In the genomic region with DNA sequence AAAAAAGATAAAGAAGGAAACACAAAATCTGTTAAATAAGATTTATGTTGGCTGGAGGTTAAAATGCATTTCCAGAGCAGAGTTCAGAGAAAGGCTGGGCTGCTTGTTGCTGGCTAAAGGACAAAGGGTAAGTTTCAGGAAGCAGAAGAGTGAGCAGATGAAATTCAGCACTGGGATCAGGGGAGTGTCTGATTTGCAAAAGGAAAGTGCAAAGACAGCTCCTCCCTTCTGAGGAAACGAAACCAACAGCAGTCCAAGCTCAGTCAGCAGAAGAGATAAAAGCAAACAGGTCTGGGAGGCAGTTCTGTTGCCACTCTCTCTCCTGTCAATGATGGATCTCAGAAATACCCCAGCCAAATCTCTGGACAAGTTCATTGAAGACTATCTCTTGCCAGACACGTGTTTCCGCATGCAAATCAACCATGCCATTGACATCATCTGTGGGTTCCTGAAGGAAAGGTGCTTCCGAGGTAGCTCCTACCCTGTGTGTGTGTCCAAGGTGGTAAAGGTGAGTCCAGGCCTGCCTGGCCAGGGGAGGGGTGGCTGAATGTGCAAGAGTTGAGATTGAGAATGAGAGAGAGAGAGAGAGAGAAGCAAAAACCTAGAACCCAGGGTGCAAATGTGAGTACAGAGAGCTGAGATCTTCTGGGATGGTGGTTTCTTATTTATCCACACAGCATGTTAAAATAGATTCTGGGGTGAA, we compare ENCODE assay signal across 1 cellular context.
A peak's percentile ranks its signal among the peaks of the same experiment; 100 is the strongest.
TF ChIP-seq lines count a peak whose summit lies in the region.

A gene (plus strand): TSS at position 251 of the 703 bp plus-strand sequence. CDS start 78 bp downstream, at position 329.

TF ChIP-seq in HepG2, 621 proteins besides CTCF, POLR2A, EP300 and RAD21 (continued from another document and continues in another):
- TF ChIP-seq, protein P1, sequence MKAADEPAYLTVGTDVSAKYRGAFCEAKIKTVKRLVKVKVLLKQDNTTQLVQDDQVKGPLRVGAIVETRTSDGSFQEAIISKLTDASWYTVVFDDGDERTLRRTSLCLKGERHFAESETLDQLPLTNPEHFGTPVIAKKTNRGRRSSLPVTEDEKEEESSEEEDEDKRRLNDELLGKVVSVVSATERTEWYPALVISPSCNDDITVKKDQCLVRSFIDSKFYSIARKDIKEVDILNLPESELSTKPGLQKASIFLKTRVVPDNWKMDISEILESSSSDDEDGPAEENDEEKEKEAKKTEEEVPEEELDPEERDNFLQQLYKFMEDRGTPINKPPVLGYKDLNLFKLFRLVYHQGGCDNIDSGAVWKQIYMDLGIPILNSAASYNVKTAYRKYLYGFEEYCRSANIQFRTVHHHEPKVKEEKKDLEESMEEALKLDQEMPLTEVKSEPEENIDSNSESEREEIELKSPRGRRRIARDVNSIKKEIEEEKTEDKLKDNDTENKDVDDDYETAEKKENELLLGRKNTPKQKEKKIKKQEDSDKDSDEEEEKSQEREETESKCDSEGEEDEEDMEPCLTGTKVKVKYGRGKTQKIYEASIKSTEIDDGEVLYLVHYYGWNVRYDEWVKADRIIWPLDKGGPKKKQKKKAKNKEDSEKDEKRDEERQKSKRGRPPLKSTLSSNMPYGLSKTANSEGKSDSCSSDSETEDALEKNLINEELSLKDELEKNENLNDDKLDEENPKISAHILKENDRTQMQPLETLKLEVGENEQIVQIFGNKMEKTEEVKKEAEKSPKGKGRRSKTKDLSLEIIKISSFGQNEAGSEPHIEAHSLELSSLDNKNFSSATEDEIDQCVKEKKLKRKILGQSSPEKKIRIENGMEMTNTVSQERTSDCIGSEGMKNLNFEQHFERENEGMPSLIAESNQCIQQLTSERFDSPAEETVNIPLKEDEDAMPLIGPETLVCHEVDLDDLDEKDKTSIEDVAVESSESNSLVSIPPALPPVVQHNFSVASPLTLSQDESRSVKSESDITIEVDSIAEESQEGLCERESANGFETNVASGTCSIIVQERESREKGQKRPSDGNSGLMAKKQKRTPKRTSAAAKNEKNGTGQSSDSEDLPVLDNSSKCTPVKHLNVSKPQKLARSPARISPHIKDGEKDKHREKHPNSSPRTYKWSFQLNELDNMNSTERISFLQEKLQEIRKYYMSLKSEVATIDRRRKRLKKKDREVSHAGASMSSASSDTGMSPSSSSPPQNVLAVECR (CRISPR knock-in tag; IDR thresholded peaks at IDR 0.05; ENCODE audit: borderline replicate concordance), result peak; percentile 47; the same call in 1 of the 2 replicates
- TF ChIP-seq, protein P2, sequence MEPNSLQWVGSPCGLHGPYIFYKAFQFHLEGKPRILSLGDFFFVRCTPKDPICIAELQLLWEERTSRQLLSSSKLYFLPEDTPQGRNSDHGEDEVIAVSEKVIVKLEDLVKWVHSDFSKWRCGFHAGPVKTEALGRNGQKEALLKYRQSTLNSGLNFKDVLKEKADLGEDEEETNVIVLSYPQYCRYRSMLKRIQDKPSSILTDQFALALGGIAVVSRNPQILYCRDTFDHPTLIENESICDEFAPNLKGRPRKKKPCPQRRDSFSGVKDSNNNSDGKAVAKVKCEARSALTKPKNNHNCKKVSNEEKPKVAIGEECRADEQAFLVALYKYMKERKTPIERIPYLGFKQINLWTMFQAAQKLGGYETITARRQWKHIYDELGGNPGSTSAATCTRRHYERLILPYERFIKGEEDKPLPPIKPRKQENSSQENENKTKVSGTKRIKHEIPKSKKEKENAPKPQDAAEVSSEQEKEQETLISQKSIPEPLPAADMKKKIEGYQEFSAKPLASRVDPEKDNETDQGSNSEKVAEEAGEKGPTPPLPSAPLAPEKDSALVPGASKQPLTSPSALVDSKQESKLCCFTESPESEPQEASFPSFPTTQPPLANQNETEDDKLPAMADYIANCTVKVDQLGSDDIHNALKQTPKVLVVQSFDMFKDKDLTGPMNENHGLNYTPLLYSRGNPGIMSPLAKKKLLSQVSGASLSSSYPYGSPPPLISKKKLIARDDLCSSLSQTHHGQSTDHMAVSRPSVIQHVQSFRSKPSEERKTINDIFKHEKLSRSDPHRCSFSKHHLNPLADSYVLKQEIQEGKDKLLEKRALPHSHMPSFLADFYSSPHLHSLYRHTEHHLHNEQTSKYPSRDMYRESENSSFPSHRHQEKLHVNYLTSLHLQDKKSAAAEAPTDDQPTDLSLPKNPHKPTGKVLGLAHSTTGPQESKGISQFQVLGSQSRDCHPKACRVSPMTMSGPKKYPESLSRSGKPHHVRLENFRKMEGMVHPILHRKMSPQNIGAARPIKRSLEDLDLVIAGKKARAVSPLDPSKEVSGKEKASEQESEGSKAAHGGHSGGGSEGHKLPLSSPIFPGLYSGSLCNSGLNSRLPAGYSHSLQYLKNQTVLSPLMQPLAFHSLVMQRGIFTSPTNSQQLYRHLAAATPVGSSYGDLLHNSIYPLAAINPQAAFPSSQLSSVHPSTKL (CRISPR knock-in tag; IDR thresholded peaks at IDR 0.05), result peak; percentile 50
- TF ChIP-seq, protein P3, sequence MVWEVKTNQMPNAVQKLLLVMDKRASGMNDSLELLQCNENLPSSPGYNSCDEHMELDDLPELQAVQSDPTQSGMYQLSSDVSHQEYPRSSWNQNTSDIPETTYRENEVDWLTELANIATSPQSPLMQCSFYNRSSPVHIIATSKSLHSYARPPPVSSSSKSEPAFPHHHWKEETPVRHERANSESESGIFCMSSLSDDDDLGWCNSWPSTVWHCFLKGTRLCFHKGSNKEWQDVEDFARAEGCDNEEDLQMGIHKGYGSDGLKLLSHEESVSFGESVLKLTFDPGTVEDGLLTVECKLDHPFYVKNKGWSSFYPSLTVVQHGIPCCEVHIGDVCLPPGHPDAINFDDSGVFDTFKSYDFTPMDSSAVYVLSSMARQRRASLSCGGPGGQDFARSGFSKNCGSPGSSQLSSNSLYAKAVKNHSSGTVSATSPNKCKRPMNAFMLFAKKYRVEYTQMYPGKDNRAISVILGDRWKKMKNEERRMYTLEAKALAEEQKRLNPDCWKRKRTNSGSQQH (CRISPR knock-in tag; IDR thresholded peaks at IDR 0.05; ENCODE audit: low read depth), result peak; percentile 62; the same call in 1 of the 2 replicates
- TF ChIP-seq HNF4G (IDR thresholded peaks at IDR 0.05; ENCODE audit: borderline replicate concordance, low read depth, low read length) (peak; percentile 62; the same call in 1 of the 2 replicates), HNF4G (CRISPR knock-in tag; IDR thresholded peaks at IDR 0.05; ENCODE audit: borderline replicate concordance, low read depth) (no peak), ZNF570 (CRISPR knock-in tag; IDR thresholded peaks at IDR 0.05; ENCODE audit: borderline replicate concordance) (no peak), FOXJ3 (CRISPR knock-in tag; IDR thresholded peaks at IDR 0.05; ENCODE audit: borderline replicate concordance) (no peak), MAFF (IDR thresholded peaks at IDR 0.05; ENCODE audit: low read depth, low read length) (peak; percentile 70), CCAR2 (optimal IDR thresholded peaks at IDR 0.05; ENCODE audit: low read depth, low read length) (no peak), HOXA3 (CRISPR knock-in tag; IDR thresholded peaks at IDR 0.05) (no peak), EHMT2 (IDR thresholded peaks at IDR 0.05; ENCODE audit: borderline replicate concordance, low read depth, low read length) (no peak), RFXAP (CRISPR knock-in tag; IDR thresholded peaks at IDR 0.05; ENCODE audit: borderline replicate concordance) (no peak), GABPA (IDR thresholded peaks at IDR 0.05; ENCODE audit: low read depth, low read length) (no peak), GABPA (CRISPR knock-in tag; IDR thresholded peaks at IDR 0.05; ENCODE audit: low read depth) (0 out of 2 replicates have a peak, but pooled peaks have one; percentile 28), GFI1 (CRISPR knock-in tag; IDR thresholded peaks at IDR 0.05; ENCODE audit: borderline replicate concordance) (peak; percentile 54; the same call in 1 of the 2 replicates), GATAD2A (CRISPR knock-in tag; IDR thresholded peaks at IDR 0.05) (peak; percentile 37), ZNF331 (CRISPR knock-in tag; IDR thresholded peaks at IDR 0.05) (no peak), ZNF678 (CRISPR knock-in tag; IDR thresholded peaks at IDR 0.05) (no peak), RARA (CRISPR knock-in tag; IDR thresholded peaks at IDR 0.05) (peak; percentile 36; the same call in 1 of the 2 replicates), SMYD3 (CRISPR knock-in tag; IDR thresholded peaks at IDR 0.05) (no peak), ZBTB1 (CRISPR knock-in tag; IDR thresholded peaks at IDR 0.05; ENCODE audit: borderline replicate concordance) (no peak), ATRX (CRISPR knock-in tag; IDR thresholded peaks at IDR 0.05; ENCODE audit: borderline replicate concordance) (no peak), KDM4B (CRISPR knock-in tag; IDR thresholded peaks at IDR 0.05) (no peak), ZNF839 (CRISPR knock-in tag; IDR thresholded peaks at IDR 0.05; ENCODE audit: borderline replicate concordance) (no peak), MBNL3 (CRISPR knock-in tag; conservative IDR thresholded peaks at IDR 0.05) (no peak), ZNF790 (CRISPR knock-in tag; IDR thresholded peaks at IDR 0.05; ENCODE audit: borderline replicate concordance) (no peak), HMG20A (CRISPR knock-in tag; IDR thresholded peaks at IDR 0.05; ENCODE audit: borderline replicate concordance) (no peak), ZNF564 (CRISPR knock-in tag; IDR thresholded peaks at IDR 0.05) (no peak), BCL6 (CRISPR knock-in tag; IDR thresholded peaks at IDR 0.05) (no peak), POLR2G (IDR thresholded peaks at IDR 0.05; ENCODE audit: low read depth, low read length) (peak; percentile 51; the same call in 1 of the 2 replicates), DMAP1 (CRISPR knock-in tag; IDR thresholded peaks at IDR 0.05) (peak; percentile 33; the same call in 1 of the 2 replicates), RFX5 (IDR thresholded peaks at IDR 0.05; ENCODE audit: low read depth, low read length) (no peak)
- TF ChIP-seq, protein P4, sequence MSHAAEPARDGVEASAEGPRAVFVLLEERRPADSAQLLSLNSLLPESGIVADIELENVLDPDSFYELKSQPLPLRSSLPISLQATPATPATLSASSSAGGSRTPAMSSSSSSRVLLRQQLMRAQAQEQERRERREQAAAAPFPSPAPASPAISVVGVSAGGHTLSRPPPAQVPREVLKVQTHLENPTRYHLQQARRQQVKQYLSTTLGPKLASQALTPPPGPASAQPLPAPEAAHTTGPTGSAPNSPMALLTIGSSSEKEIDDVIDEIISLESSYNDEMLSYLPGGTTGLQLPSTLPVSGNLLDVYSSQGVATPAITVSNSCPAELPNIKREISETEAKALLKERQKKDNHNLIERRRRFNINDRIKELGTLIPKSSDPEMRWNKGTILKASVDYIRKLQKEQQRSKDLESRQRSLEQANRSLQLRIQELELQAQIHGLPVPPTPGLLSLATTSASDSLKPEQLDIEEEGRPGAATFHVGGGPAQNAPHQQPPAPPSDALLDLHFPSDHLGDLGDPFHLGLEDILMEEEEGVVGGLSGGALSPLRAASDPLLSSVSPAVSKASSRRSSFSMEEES (CRISPR knock-in tag; IDR thresholded peaks at IDR 0.05), result 0 out of 2 replicates have a peak, but pooled peaks have one; percentile 13
- TF ChIP-seq, protein P5, sequence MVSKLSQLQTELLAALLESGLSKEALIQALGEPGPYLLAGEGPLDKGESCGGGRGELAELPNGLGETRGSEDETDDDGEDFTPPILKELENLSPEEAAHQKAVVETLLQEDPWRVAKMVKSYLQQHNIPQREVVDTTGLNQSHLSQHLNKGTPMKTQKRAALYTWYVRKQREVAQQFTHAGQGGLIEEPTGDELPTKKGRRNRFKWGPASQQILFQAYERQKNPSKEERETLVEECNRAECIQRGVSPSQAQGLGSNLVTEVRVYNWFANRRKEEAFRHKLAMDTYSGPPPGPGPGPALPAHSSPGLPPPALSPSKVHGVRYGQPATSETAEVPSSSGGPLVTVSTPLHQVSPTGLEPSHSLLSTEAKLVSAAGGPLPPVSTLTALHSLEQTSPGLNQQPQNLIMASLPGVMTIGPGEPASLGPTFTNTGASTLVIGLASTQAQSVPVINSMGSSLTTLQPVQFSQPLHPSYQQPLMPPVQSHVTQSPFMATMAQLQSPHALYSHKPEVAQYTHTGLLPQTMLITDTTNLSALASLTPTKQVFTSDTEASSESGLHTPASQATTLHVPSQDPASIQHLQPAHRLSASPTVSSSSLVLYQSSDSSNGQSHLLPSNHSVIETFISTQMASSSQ (IDR thresholded peaks at IDR 0.05; ENCODE audit: low read depth), result no peak
- TF ChIP-seq, protein P5 (CRISPR knock-in tag; IDR thresholded peaks at IDR 0.05; ENCODE audit: borderline replicate concordance), result no peak
- TF ChIP-seq, protein P6, sequence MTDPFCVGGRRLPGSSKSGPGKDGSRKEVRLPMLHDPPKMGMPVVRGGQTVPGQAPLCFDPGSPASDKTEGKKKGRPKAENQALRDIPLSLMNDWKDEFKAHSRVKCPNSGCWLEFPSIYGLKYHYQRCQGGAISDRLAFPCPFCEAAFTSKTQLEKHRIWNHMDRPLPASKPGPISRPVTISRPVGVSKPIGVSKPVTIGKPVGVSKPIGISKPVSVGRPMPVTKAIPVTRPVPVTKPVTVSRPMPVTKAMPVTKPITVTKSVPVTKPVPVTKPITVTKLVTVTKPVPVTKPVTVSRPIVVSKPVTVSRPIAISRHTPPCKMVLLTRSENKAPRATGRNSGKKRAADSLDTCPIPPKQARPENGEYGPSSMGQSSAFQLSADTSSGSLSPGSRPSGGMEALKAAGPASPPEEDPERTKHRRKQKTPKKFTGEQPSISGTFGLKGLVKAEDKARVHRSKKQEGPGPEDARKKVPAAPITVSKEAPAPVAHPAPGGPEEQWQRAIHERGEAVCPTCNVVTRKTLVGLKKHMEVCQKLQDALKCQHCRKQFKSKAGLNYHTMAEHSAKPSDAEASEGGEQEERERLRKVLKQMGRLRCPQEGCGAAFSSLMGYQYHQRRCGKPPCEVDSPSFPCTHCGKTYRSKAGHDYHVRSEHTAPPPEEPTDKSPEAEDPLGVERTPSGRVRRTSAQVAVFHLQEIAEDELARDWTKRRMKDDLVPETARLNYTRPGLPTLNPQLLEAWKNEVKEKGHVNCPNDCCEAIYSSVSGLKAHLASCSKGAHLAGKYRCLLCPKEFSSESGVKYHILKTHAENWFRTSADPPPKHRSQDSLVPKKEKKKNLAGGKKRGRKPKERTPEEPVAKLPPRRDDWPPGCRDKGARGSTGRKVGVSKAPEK (CRISPR knock-in tag; IDR thresholded peaks at IDR 0.05; ENCODE audit: borderline replicate concordance), result no peak
